In the genomic region with DNA sequence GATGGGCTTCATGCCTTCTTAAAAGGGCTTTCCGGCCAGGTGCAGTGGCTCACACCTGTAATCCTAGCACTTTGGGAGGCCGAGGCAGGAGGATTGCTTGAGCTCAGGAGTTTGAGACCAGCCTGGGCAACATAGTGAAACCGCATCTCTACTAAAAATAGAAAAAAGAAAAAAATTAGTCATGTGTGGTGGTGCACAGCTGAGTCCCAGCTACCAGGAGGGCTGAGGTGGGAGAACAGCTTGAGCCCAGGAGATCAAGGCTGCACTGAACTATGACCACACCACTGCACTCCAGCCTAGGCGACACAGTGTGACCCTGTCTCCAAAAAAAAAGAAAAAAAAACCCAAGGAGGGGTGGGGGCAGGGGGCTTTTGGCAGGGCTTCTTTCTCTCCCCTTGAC, we compare ENCODE assay signal across 12 cellular contexts. TPM values are rescaled to one million over a fixed set of nuclear protein-coding genes. Genes with fewer than 3 reads are reported as not detected.
A peak's percentile ranks its signal among the peaks of the same experiment; 100 is the strongest.
DNase-seq lines count a peak whose midpoint lies in the region; ATAC-seq and TF ChIP-seq lines count a peak whose summit lies in the region.
"Had no signal": no experiment of that assay in that cellular context is flagged by ENCODE, and none has a peak within 500 bp of the region (broad histone marks: within the 10 kb centered on the region; RNA-seq: fewer than 3 reads in every experiment).

No MANE protein-coding gene starts in this region.

- H3K27ac ChIP-seq in lower lobe of right lung (peak overlapping the region; percentile 58), mammary epithelial cell (ENCODE audit: insufficient read depth, low read depth, low read length) (no peak overlapping the region)

- no peak overlapping the region for H3K4me2 ChIP-seq in mammary epithelial cell (ENCODE audit: insufficient read depth, low read depth, low read length)

- H3K36me3 ChIP-seq in lower lobe of right lung (peaks cover 90% of the 10 kb centered on the region), mammary epithelial cell (ENCODE audit: insufficient read depth, low read length) (peaks cover 46% of the 10 kb centered on the region)

- in situ Hi-C loops in mammary epithelial cell (cut with MboI; ENCODE audit: low sequenced_read_pairs in 2 of 2), result no loop called here

- 100% methylated on average over 4 of the region's 4 CpGs for WGBS in mammary epithelial cell (ENCODE audit: low coverage, missing lambda C conversion rate)

- peak; percentile 70 for ATAC-seq in GM18868 (IDR thresholded peaks at IDR 0.05; ENCODE audit: unreplicated experiment)
- peak; percentile 85 for ATAC-seq in GM21423 (IDR thresholded peaks at IDR 0.05; ENCODE audit: unreplicated experiment)
- peak; percentile 51 for ATAC-seq in HG03097 (IDR thresholded peaks at IDR 0.05; ENCODE audit: low FRiP score, unreplicated experiment)
- ATAC-seq in lower lobe of right lung, result no peak

- dilution Hi-C loops in mammary epithelial cell (cut with HindIII; ENCODE audit: low sequenced_read_pairs), result no loop called here

- H3K4me3 Mint-ChIP-seq in immature natural killer cell, result no peak overlapping the region
- H3K4me3 Mint-ChIP-seq: activated naive CD8-positive, alpha-beta T cell treated with anti-CD3 and anti-CD28 coated beads, Interleukin-2, amount 10 ng/mL, durations not matched to agents 7 days and 5 days had no signal

- DNase-seq in lower lobe of right lung (no peak), immature natural killer cell (no peak), ecto neural progenitor cell (ENCODE audit: low spot score) (no peak), AG08395 (ENCODE audit: low spot score) (no peak), mammary epithelial cell (no peak)
- DNase-seq: activated CD4-positive, alpha-beta T cell treated with anti-CD3 and anti-CD28 coated beads, Interleukin-2, amount 50 U/mL, for 48 hours; activated naive CD8-positive, alpha-beta T cell treated with anti-CD3 and anti-CD28 coated beads, Interleukin-2, amount 10 ng/mL, durations not matched to agents 7 days and 5 days; DMS53; NCI-H187 treated with DMSO at 0.1 percent for 48 hours had no signal

- no peak overlapping the region for H3K27ac Mint-ChIP-seq in immature natural killer cell
- H3K27ac Mint-ChIP-seq: activated naive CD8-positive, alpha-beta T cell treated with anti-CD3 and anti-CD28 coated beads, Interleukin-2, amount 10 ng/mL, durations not matched to agents 7 days and 5 days had no signal

- H3K36me3 Mint-ChIP-seq in immature natural killer cell, result peaks cover 11 to 42% (median 18%) of the 10 kb centered on the region in 3 donors

- peaks cover 4% of the 10 kb centered on the region for H4K20me1 ChIP-seq in mammary epithelial cell (ENCODE audit: insufficient read depth, low read length)

- H3K79me2 ChIP-seq in mammary epithelial cell (ENCODE audit: insufficient read depth, low read length), result peaks cover 72% of the 10 kb centered on the region

- peaks cover 17 to 51% of the 10 kb centered on the region in 2 donors for H3K4me1 Mint-ChIP-seq in immature natural killer cell

- no TSS peak for BruUV-seq in mammary epithelial cell (replicated peaks; lab: Mats Ljungman, UMichigan)

- no peaks in the 10 kb centered on the region for H3K9me3 Mint-ChIP-seq in immature natural killer cell
- H3K9me3 Mint-ChIP-seq: activated naive CD8-positive, alpha-beta T cell treated with anti-CD3 and anti-CD28 coated beads, Interleukin-2, amount 10 ng/mL, durations not matched to agents 7 days and 5 days had no signal

- no peaks in the 10 kb centered on the region for H3K9me3 ChIP-seq in lower lobe of right lung
- H3K9me3 ChIP-seq in mammary epithelial cell (replicated peaks; ENCODE audit: insufficient read depth, low read length), result no peaks in the 10 kb centered on the region

- peaks cover 0 to 2% (median 0%) of the 10 kb centered on the region in 3 donors for H3K27me3 Mint-ChIP-seq in immature natural killer cell (ENCODE audit: low read depth in 3 of 3)
- H3K27me3 Mint-ChIP-seq: activated naive CD8-positive, alpha-beta T cell treated with anti-CD3 and anti-CD28 coated beads, Interleukin-2, amount 10 ng/mL, durations not matched to agents 7 days and 5 days had no signal

- H3K4me1 ChIP-seq in lower lobe of right lung (peaks cover 31% of the 10 kb centered on the region), mammary epithelial cell (ENCODE audit: insufficient read depth, low read length) (peaks cover 10% of the 10 kb centered on the region)

- H3K4me3 ChIP-seq in lower lobe of right lung, result no peak overlapping the region
- no peak overlapping the region for H3K4me3 ChIP-seq in mammary epithelial cell (replicated peaks in 1 of 3; ENCODE audit: insufficient read depth in 1 of 3, low read depth in 2 of 3, low read length in 3 of 3)

- TF ChIP-seq CTCF in lower lobe of right lung (IDR thresholded peaks at IDR 0.05), result no peak
- TF ChIP-seq CTCF in mammary epithelial cell (conservative IDR thresholded peaks at IDR 0.05 in 1 of 2, IDR thresholded peaks at IDR 0.05 in 1 of 2; ENCODE audit: extremely low read depth in 1 of 2, insufficient read depth in 1 of 2, low read depth in 1 of 2, low read length in 2 of 2), result no peak

- CTCF ChIA-PET in mammary epithelial cell (lab: Charles Lee; ENCODE audit: low non-redundant PET), result no interaction called here

- H3K27me3 ChIP-seq in lower lobe of right lung (ENCODE audit: low read depth) (no peaks in the 10 kb centered on the region), mammary epithelial cell (ENCODE audit: insufficient read depth, low read length) (no peaks in the 10 kb centered on the region)

- intact Hi-C loops in lower lobe of right lung (cut with DNase I) (no loop called here), mammary epithelial cell (cut with micrococcal nuclease) (no loop called here)

- no peak overlapping the region for H2AFZ ChIP-seq in mammary epithelial cell (ENCODE audit: low read depth, low read length)

- no peak overlapping the region for H3K9ac ChIP-seq in mammary epithelial cell (ENCODE audit: insufficient read depth, low read length)

RNA-seq across cellular contexts. Expression of a gene that starts 7.2 kb away (rescaled TPM):
- total RNA-seq in lower lobe of right lung, result 70.3 TPM
- polyA plus RNA-seq in immature natural killer cell, result 10 to 100 TPM; 40.8 to 54.5 (median 40.8) TPM
- 100 to 1,000 TPM in 1 of 2 donors, 10 to 100 TPM in 1; 68.1 to 138 TPM for total RNA-seq in mammary epithelial cell
- 124 TPM for polyA plus RNA-seq in mammary epithelial cell
- polyA minus RNA-seq in mammary epithelial cell, result 84.8 TPM

RNA-seq across cellular contexts. Expression of a gene that starts 14.8 kb away (rescaled TPM):
- total RNA-seq in lower lobe of right lung (9.7 TPM), mammary epithelial cell (1 to 10 TPM; 5.3 to 8.6 TPM)
- polyA plus RNA-seq in immature natural killer cell (10 to 100 TPM; 12.6 to 20.1 (median 17.6) TPM), mammary epithelial cell (13.8 TPM)
- polyA minus RNA-seq in mammary epithelial cell, result 7.2 TPM

Comparison
In these comparisons a context has a peak if more than half of its experiments do, and no peak if none do; other contexts are left out.
1. ATAC-seq: peak in GM18868 (single experiment), GM21423 (single experiment) and HG03097 (single experiment); none in lower lobe of right lung (0 of 2).